8 cellular contexts compared by ENCODE assay signal in genomic region chr18:63322908-63323634, GRCh38. TPM values are rescaled to one million over a fixed set of nuclear protein-coding genes. Genes with fewer than 3 reads are reported as not detected.
DNase-seq lines count a peak whose midpoint lies in the region; ATAC-seq and TF ChIP-seq lines count a peak whose summit lies in the region.

No MANE protein-coding gene starts in this region.

- no peak for TF ChIP-seq POLR2A in gastrocnemius medialis (IDR thresholded peaks at IDR 0.05)

- intact Hi-C loops in ascending aorta (cut with DNase I) (loop anchor here (1.0 to 10.0 kb wide), 5 partner anchors 99 to 608 kb away; partner anchors contain the start of genes PHLPP1 and VPS4B), gastrocnemius medialis (cut with DNase I; ENCODE audit: low total_unique reads) (loop anchor here (1.0 to 5.0 kb wide), 4 partner anchors 114 to 307 kb away; no protein-coding TSS in a partner anchor)

- peak overlapping the region; percentile 87 to 95 for H3K27ac ChIP-seq in ascending aorta
- H3K27ac ChIP-seq in hepatocyte: no peak overlapping the region
- H3K27ac ChIP-seq in gastrocnemius medialis: peak overlapping the region; percentile 48 to 86 (median 84)

- TF ChIP-seq CTCF in ascending aorta (IDR thresholded peaks at IDR 0.05) (peak; percentile 77 to 78 (median 78)), hepatocyte (IDR thresholded peaks at IDR 0.05; ENCODE audit: poor library complexity) (peak; percentile 84), gastrocnemius medialis (IDR thresholded peaks at IDR 0.05 in 4 of 5, conservative IDR thresholded peaks at IDR 0.05 in 1 of 5) (peak; percentile 68 to 82 (median 80))

- ATAC-seq in activated CD4-positive, CD25-positive, alpha-beta regulatory T cell treated with anti-CD3 and anti-CD28 coated beads, Interleukin-2, amount 50 U/mL, for 24 hours: no peak
- ATAC-seq in gastrocnemius medialis: peak; percentile 20 to 41

- H3K4me1 ChIP-seq in ascending aorta: peaks cover 0 to 6% of the 10 kb centered on the region in 2 donors
- H3K4me1 ChIP-seq in hepatocyte (ENCODE audit: insufficient read depth): peaks cover 13% of the 10 kb centered on the region
- H3K4me1 ChIP-seq in gastrocnemius medialis: peaks cover 4 to 7% of the 10 kb centered on the region in 2 donors

- H3K9me2 ChIP-seq in hepatocyte (replicated peaks; ENCODE audit: insufficient read depth): no peaks in the 10 kb centered on the region

- no peaks in the 10 kb centered on the region for H3K27me3 ChIP-seq in ascending aorta
- peaks cover 8% of the 10 kb centered on the region for H3K27me3 ChIP-seq in hepatocyte
- H3K27me3 ChIP-seq in gastrocnemius medialis: no peaks in the 10 kb centered on the region

- H2AFZ ChIP-seq in hepatocyte: no peak overlapping the region

- no peak overlapping the region for H3K4me2 ChIP-seq in hepatocyte

- no peaks in the 10 kb centered on the region for H3K9me3 ChIP-seq in ascending aorta
- H3K9me3 ChIP-seq in hepatocyte (ENCODE audit: low read depth): no peaks in the 10 kb centered on the region
- H3K9me3 ChIP-seq in gastrocnemius medialis: no peaks in the 10 kb centered on the region

- peaks cover 3% of the 10 kb centered on the region for H3K79me2 ChIP-seq in hepatocyte

- 32% methylated on average over 8 of the region's 8 CpGs for WGBS in hepatocyte (ENCODE audit: low lambda C conversion rate, missing lambda C conversion rate)

- in situ Hi-C loops in SK-MEL-5 (cut with HindIII; ENCODE audit: low pct_unique_long_range_greater_than_20kb, low sequenced_read_pairs) (no loop called here), gastrocnemius medialis (cut with MboI; ENCODE audit: low sequenced_read_pairs in 4 of 4) (loop anchor here in 3 of 4 donors (5.0 to 10.0 kb wide), 4 partner anchors 188 to 308 kb away; no protein-coding TSS in a partner anchor)

- peak; percentile 41 for DNase-seq in activated CD4-positive, CD25-positive, alpha-beta regulatory T cell treated with anti-CD3 and anti-CD28 coated beads, Interleukin-2, amount 50 U/mL, for 16 hours (ENCODE audit: low read depth, low spot score)
- peak; percentile 80 for DNase-seq in NCI-H1092 (lab: John Stamatoyannopoulos, UW)
- peak; percentile 84 for DNase-seq in SK-MEL-5 (ENCODE audit: low read depth, low spot score)
- peak in 1 of 2 donors; percentile 73 for DNase-seq in ascending aorta (ENCODE audit: low spot score in 2 of 2)
- DNase-seq in hepatocyte (ENCODE audit: low spot score): peak; percentile 84
- DNase-seq in gastrocnemius medialis: peak; percentile 33 to 45
- no peak for DNase-seq in foreskin melanocyte

- H3K36me3 ChIP-seq in ascending aorta: no peaks in the 10 kb centered on the region
- H3K36me3 ChIP-seq in hepatocyte (replicated peaks; ENCODE audit: insufficient read depth, low read depth): no peaks in the 10 kb centered on the region
- no peaks in the 10 kb centered on the region for H3K36me3 ChIP-seq in gastrocnemius medialis

- no peaks in the 10 kb centered on the region for H4K20me1 ChIP-seq in hepatocyte (ENCODE audit: insufficient read depth, poor library complexity, severe bottlenecking)

- H3K4me3 ChIP-seq in ascending aorta (peak overlapping the region in 1 of 2 donors; percentile 12), hepatocyte (no peak overlapping the region), gastrocnemius medialis (no peak overlapping the region)

RNA-seq across cellular contexts. Expression of gene BCL2, which starts 3.5 kb away (rescaled TPM):
- 8.6 and 9.2 TPM in 2 replicates for total RNA-seq in SK-MEL-5 (2014; rRNA removed; shearing (Covaris generic))
- 6.8 and 8.8 TPM in 2 replicates for polyA plus RNA-seq in SK-MEL-5 (2015; cell fraction: cytosol; rRNA removed)
- polyA plus RNA-seq in SK-MEL-5 (2015; cell fraction: nucleus; rRNA removed): 4.5 and 7.7 TPM in 2 replicates
- total RNA-seq in ascending aorta (20.5 TPM), hepatocyte (9.1 and 11.4 TPM in 2 replicates), gastrocnemius medialis (10 to 100 TPM in 2 of 4 donors, 1 to 10 TPM in 2; 6.2 to 20.4 (median 13.7) TPM)
- polyA plus RNA-seq in hepatocyte: 0.80 and 1.0 TPM in 2 replicates

RNA-seq across cellular contexts. Expression of gene KDSR, which starts 43.9 kb away (rescaled TPM):
- 27.6 TPM in 2 replicates for total RNA-seq in SK-MEL-5 (2014; rRNA removed; shearing (Covaris generic))
- 45.4 and 59.5 TPM in 2 replicates for polyA plus RNA-seq in SK-MEL-5 (2015; cell fraction: cytosol; rRNA removed)
- polyA plus RNA-seq in SK-MEL-5 (2015; cell fraction: nucleus; rRNA removed): 25.0 and 32.6 TPM in 2 replicates
- 208 TPM for total RNA-seq in ascending aorta
- 26.5 and 33.6 TPM in 2 replicates for total RNA-seq in hepatocyte
- polyA plus RNA-seq in hepatocyte: 50.7 and 55.1 TPM in 2 replicates
- 10 to 100 TPM; 11.2 to 18.6 (median 14.4) TPM for total RNA-seq in gastrocnemius medialis

Comparison
In these comparisons a context has a peak if more than half of its experiments do, and no peak if none do; other contexts are left out.
1. ATAC-seq: peak in gastrocnemius medialis (2 of 2); none in activated CD4-positive, CD25-positive, alpha-beta regulatory T cell treated with anti-CD3 and anti-CD28 coated beads, Interleukin-2, amount 50 U/mL, for 24 hours (0 of 2).
2. Peak in every context shown above with its lines, with median percentiles within 50 percentile points of each other: CTCF ChIP-seq.